ENCODE assay signal across 21 cellular contexts in genomic region chr1:46362158-46362557, GRCh38. TPM values are rescaled to one million over a fixed set of nuclear protein-coding genes. Genes with fewer than 3 reads are reported as not detected.
"Had no signal": no experiment of that assay in that cellular context is flagged by ENCODE, and none has a peak within 500 bp of the region (broad histone marks: within the 10 kb centered on the region; RNA-seq: fewer than 3 reads in every experiment).

No MANE protein-coding gene starts in this region.

- H3K27me3 Mint-ChIP-seq: activated CD4-positive, alpha-beta T cell treated with anti-CD3 and anti-CD28 coated beads, Interleukin-2, amount 10 ng/mL, durations not matched to agents 24 days and 14 days; activated CD8-positive, alpha-beta memory T cell treated with anti-CD3 and anti-CD28 coated beads, Interleukin-2, amount 10 ng/mL, durations not matched to agents 7 days and 5 days; activated CD8-positive, alpha-beta T cell treated with anti-CD3 and anti-CD28 coated beads for 36 hours; activated naive CD4-positive, alpha-beta T cell treated with anti-CD3 and anti-CD28 coated beads, Interleukin-2, amount 50 U/mL, for 24 hours; brain; memory B cell; progenitor cell of endocrine pancreas; stimulated activated naive CD8-positive, alpha-beta T cell treated with anti-CD3 and anti-CD28 coated beads, Interleukin-15, Interleukin-2, amounts not matched to agents 100 ng/mL and 50 ng/mL, for 24 hours had no signal

- ATAC-seq: activated CD4-positive, CD25-positive, alpha-beta regulatory T cell treated with anti-CD3 and anti-CD28 coated beads, Interleukin-2, amount 50 U/mL, for 24 hours; activated CD8-positive, alpha-beta memory T cell treated with anti-CD3 and anti-CD28 coated beads, Interleukin-2, amount 10 ng/mL, durations not matched to agents 7 days and 5 days; activated CD8-positive, alpha-beta T cell treated with anti-CD3 and anti-CD28 coated beads for 36 hours; foreskin keratinocyte had no signal

- H3K4me1 Mint-ChIP-seq: activated CD4-positive, alpha-beta T cell treated with anti-CD3 and anti-CD28 coated beads, Interleukin-2, amount 10 ng/mL, durations not matched to agents 24 days and 14 days; activated CD8-positive, alpha-beta memory T cell treated with anti-CD3 and anti-CD28 coated beads, Interleukin-2, amount 10 ng/mL, durations not matched to agents 7 days and 5 days; activated naive CD4-positive, alpha-beta T cell treated with anti-CD3 and anti-CD28 coated beads, Interleukin-2, amount 50 U/mL, for 24 hours; brain had no signal

- H3K27ac ChIP-seq: foreskin keratinocyte, hepatocyte, right atrium auricular region, tibial nerve had no signal

- H3K4me1 ChIP-seq: foreskin keratinocyte, right atrium auricular region, tibial nerve had no signal

- H3K27ac Mint-ChIP-seq: activated CD4-positive, alpha-beta T cell treated with anti-CD3 and anti-CD28 coated beads, Interleukin-2, amount 10 ng/mL, durations not matched to agents 24 days and 14 days; activated CD8-positive, alpha-beta memory T cell treated with anti-CD3 and anti-CD28 coated beads, Interleukin-2, amount 10 ng/mL, durations not matched to agents 7 days and 5 days; activated CD8-positive, alpha-beta T cell treated with anti-CD3 and anti-CD28 coated beads for 36 hours; activated naive CD4-positive, alpha-beta T cell treated with anti-CD3 and anti-CD28 coated beads, Interleukin-2, amount 50 U/mL, for 24 hours; memory B cell; stimulated activated naive CD8-positive, alpha-beta T cell treated with anti-CD3 and anti-CD28 coated beads, Interleukin-15, Interleukin-2, amounts not matched to agents 100 ng/mL and 50 ng/mL, for 24 hours had no signal

- H3K4me3 Mint-ChIP-seq: activated CD4-positive, alpha-beta T cell treated with anti-CD3 and anti-CD28 coated beads, Interleukin-2, amount 10 ng/mL, durations not matched to agents 24 days and 14 days; activated CD8-positive, alpha-beta memory T cell treated with anti-CD3 and anti-CD28 coated beads, Interleukin-2, amount 10 ng/mL, durations not matched to agents 7 days and 5 days; activated CD8-positive, alpha-beta T cell treated with anti-CD3 and anti-CD28 coated beads for 36 hours; activated naive CD4-positive, alpha-beta T cell treated with anti-CD3 and anti-CD28 coated beads, Interleukin-2, amount 50 U/mL, for 24 hours; brain; memory B cell; stimulated activated naive CD8-positive, alpha-beta T cell treated with anti-CD3 and anti-CD28 coated beads, Interleukin-15, Interleukin-2, amounts not matched to agents 100 ng/mL and 50 ng/mL, for 24 hours had no signal

- H3K4me3 ChIP-seq: hepatocyte, right atrium auricular region, tibial nerve had no signal

- H3K9me3 Mint-ChIP-seq: activated CD4-positive, alpha-beta T cell treated with anti-CD3 and anti-CD28 coated beads, Interleukin-2, amount 10 ng/mL, durations not matched to agents 24 days and 14 days; activated CD8-positive, alpha-beta T cell treated with anti-CD3 and anti-CD28 coated beads for 36 hours; activated naive CD4-positive, alpha-beta T cell treated with anti-CD3 and anti-CD28 coated beads, Interleukin-2, amount 50 U/mL, for 24 hours; brain; memory B cell; stimulated activated naive CD8-positive, alpha-beta T cell treated with anti-CD3 and anti-CD28 coated beads, Interleukin-15, Interleukin-2, amounts not matched to agents 100 ng/mL and 50 ng/mL, for 24 hours had no signal

- H3K9me3 ChIP-seq: right atrium auricular region, tibial nerve had no signal

- DNase-seq: activated CD4-positive, alpha-beta T cell treated with anti-CD3 and anti-CD28 coated beads, Interleukin-2, amount 10 ng/mL, durations not matched to agents 24 days and 14 days; activated CD8-positive, alpha-beta memory T cell treated with anti-CD3 and anti-CD28 coated beads, Interleukin-2, amount 10 ng/mL, durations not matched to agents 7 days and 5 days; activated CD8-positive, alpha-beta T cell treated with anti-CD3 and anti-CD28 coated beads for 36 hours; activated gamma-delta T cell treated with Interleukin-2 at 50 U/mL for 16 hours; activated T-cell treated with anti-CD3 and anti-CD28 coated beads for 4 hours; effector memory CD4-positive, alpha-beta T cell; foreskin keratinocyte; stimulated activated CD4-positive, alpha-beta T cell treated with anti-CD3 and anti-CD28 coated beads, Interleukin-12 subunit alpha, Interleukin-12 subunit beta, amount 100 ng/mL, for 4 hours; stimulated activated CD4-positive, alpha-beta T cell treated with anti-CD3 and anti-CD28 coated beads, Interleukin-1b, Interleukin-23, amount 100 ng/mL, for 48 hours; SW 1271; T-helper 2 cell had no signal

- H3K27me3 ChIP-seq: foreskin keratinocyte, hepatocyte, right atrium auricular region, tibial nerve had no signal

RNA-seq across cellular contexts. Expression of gene FAAH, which starts 32.0 kb away (rescaled TPM):
- total RNA-seq: myocyte had no signal
